Comparison of ENCODE assay signal across 8 cellular contexts in the genomic region with DNA sequence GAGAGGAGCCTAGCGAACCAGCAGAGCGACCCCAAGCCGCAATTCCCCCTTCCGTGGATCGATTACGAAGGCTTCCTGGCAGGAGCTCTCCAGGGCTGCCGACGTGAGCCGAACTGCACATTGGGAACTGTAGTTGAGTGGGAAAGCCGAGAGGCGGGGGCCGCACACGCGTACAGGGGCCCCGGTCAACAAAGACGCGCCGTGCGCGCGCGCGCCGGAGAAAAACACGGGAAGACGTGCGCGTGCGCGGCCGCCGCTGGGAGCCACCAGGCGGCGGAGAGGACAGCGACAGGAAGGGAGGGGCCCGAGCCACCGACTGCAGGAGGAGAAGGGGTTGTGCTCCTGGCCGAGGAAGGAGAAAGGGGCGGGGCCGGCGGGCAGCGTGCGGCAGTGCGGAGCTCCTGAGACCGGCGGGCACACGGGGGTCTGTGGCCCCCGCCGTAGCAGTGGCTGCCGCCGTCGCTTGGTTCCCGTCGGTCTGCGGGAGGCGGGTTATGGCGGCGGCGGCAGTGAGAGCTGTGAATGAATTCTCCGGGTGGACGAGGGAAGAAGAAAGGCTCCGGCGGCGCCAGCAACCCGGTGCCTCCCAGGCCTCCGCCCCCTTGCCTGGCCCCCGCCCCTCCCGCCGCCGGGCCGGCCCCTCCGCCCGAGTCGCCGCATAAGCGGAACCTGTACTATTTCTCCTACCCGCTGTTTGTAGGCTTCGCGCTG. TPM values are rescaled to one million over a fixed set of nuclear protein-coding genes. Genes with fewer than 3 reads are reported as not detected.
DNase-seq lines count a peak whose midpoint lies in the region; ATAC-seq, FAIRE-seq and TF ChIP-seq lines count a peak whose summit lies in the region.

A gene with protein sequence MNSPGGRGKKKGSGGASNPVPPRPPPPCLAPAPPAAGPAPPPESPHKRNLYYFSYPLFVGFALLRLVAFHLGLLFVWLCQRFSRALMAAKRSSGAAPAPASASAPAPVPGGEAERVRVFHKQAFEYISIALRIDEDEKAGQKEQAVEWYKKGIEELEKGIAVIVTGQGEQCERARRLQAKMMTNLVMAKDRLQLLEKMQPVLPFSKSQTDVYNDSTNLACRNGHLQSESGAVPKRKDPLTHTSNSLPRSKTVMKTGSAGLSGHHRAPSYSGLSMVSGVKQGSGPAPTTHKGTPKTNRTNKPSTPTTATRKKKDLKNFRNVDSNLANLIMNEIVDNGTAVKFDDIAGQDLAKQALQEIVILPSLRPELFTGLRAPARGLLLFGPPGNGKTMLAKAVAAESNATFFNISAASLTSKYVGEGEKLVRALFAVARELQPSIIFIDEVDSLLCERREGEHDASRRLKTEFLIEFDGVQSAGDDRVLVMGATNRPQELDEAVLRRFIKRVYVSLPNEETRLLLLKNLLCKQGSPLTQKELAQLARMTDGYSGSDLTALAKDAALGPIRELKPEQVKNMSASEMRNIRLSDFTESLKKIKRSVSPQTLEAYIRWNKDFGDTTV (plus strand): TSS at position 247 of the 711 bp plus-strand sequence. CDS start 276 bp downstream, at position 523.

- H3K9ac ChIP-seq in IMR-90 (ENCODE audit: low read depth, low read length) (peak within 1 kb of the TSS; percentile 94), endothelial cell of umbilical vein (replicated peaks; ENCODE audit: extremely low read depth, insufficient read depth, low read length) (peak within 1 kb of the TSS; percentile 78)

- peak within 1 kb of the TSS; percentile 64 for H2BK5ac ChIP-seq in IMR-90 (ENCODE audit: low read depth, low read length, poor library complexity, severe bottlenecking)

- peak within 1 kb of the TSS; percentile 9; the same call in 1 of the 2 replicates for H2BK20ac ChIP-seq in IMR-90 (ENCODE audit: low read depth, low read length)

- BruUV-seq in IMR-90 (replicated peaks; lab: Mats Ljungman, UMichigan) (no TSS peak), OCI-LY7 (replicated peaks; lab: Mats Ljungman, UMichigan) (no TSS peak), endothelial cell of umbilical vein (replicated peaks; lab: Mats Ljungman, UMichigan) (no TSS peak)

- in situ Hi-C loops in IMR-90 (cut with MboI; ENCODE audit: low sequenced_read_pairs): no loop called here

- H3K27ac ChIP-seq in IMR-90 (ENCODE audit: insufficient read depth, low read length) (peak within 1 kb of the TSS; percentile 75), OCI-LY7 (ENCODE audit: low read depth, low read length, poor library complexity, severe bottlenecking) (peak within 1 kb of the TSS; percentile 89), endothelial cell of umbilical vein (ENCODE audit: insufficient read depth, low read depth, low read length) (peak within 1 kb of the TSS; percentile 64)

- DNase-seq in DMS153 (lab: John Stamatoyannopoulos, UW) (peak; percentile 98), IMR-90 (peak; percentile 95), OCI-LY7 (ENCODE audit: low spot score) (peak; percentile 98), activated T-cell treated with anti-CD3 and anti-CD28 coated beads for 1 hour (ENCODE audit: low read depth) (peak; percentile 95), endothelial cell of umbilical vein (ENCODE audit: low read depth, low spot score) (peak; percentile 99), midbrain (lab: John Stamatoyannopoulos, UW) (peak; percentile 97)
- peak; percentile 91 to 93 for DNase-seq in stimulated activated CD8-positive, alpha-beta memory T cell treated with anti-CD3 and anti-CD28 coated beads, Interleukin-2, amount 100 ng/mL, for 1 hour (ENCODE audit: low read depth in 2 of 2)

- WGBS in IMR-90 (ENCODE audit: extremely low coverage in 2 of 2, insufficient read length in 1 of 2), 2 experiments: 0% methylated on average over 8 of the region's 79 CpGs; no CpG with 5 or more reads in 1 of the 2 experiments

- peak within 1 kb of the TSS; percentile 95 for H3K14ac ChIP-seq in IMR-90 (replicated peaks; ENCODE audit: low read depth, low read length)

- H2AK5ac ChIP-seq in IMR-90 (ENCODE audit: low read depth, low read length): peak within 1 kb of the TSS; percentile 15; the same call in 1 of the 2 replicates

- H3K4me1 ChIP-seq in IMR-90 (ENCODE audit: control insufficient read depth, insufficient read depth, low read length) (peaks cover 2% of the 10 kb centered on the region; the same call in 1 of the 2 replicates), OCI-LY7 (ENCODE audit: insufficient read depth, low read length, poor library complexity, severe bottlenecking) (peaks cover 33% of the 10 kb centered on the region), endothelial cell of umbilical vein (ENCODE audit: control insufficient read depth, extremely low read depth, insufficient read depth, low read length) (peaks cover 21% of the 10 kb centered on the region)

- H3K4me2 ChIP-seq in IMR-90 (ENCODE audit: low read depth, low read length) (peak within 1 kb of the TSS; percentile 100), OCI-LY7 (ENCODE audit: low read length) (peak within 1 kb of the TSS; percentile 99), endothelial cell of umbilical vein (ENCODE audit: insufficient read depth, low read length) (peak within 1 kb of the TSS; percentile 95)

- H4K8ac ChIP-seq in IMR-90 (ENCODE audit: low read depth in 2 of 2, low read length in 2 of 2): peak within 1 kb of the TSS; percentile 25 to 85; a peak in 3 of 4 replicates

- H3K79me2 ChIP-seq in OCI-LY7 (ENCODE audit: insufficient read depth, low read depth, low read length): peaks cover 30% of the 10 kb centered on the region
- H3K79me2 ChIP-seq in endothelial cell of umbilical vein (ENCODE audit: control insufficient read depth, insufficient read depth, low read length): peaks cover 8% of the 10 kb centered on the region

- peak; percentile 97 for FAIRE-seq in endothelial cell of umbilical vein (lab: Jason Lieb, UNC)

- no peak; the same call in 1 of the 2 replicates for TF ChIP-seq POLR2A in IMR-90 (IDR thresholded peaks at IDR 0.05; ENCODE audit: low read depth, low read length)
- TF ChIP-seq POLR2A in endothelial cell of umbilical vein (IDR thresholded peaks at IDR 0.05; ENCODE audit: low read depth, low read length): peak; percentile 93

- CTCF ChIA-PET in IMR-90 (lab: Yijun Ruan, JAX): interaction anchor here (1.1 to 1.4 kb wide), 2 partner anchors 9 to 17 kb away, joined by 3 read pairs; no protein-coding TSS in a partner anchor
- CTCF ChIA-PET in OCI-LY7 (lab: Charles Lee; ENCODE audit: unreplicated experiment): interaction anchor here (0.7 kb wide), 2 partner anchors 24 to 996 kb away, joined by 3 read pairs; a partner anchor contains a TSS
- CTCF ChIA-PET in endothelial cell of umbilical vein (lab: Charles Lee): interaction anchor here (0.7 to 3.8 kb wide), 9 partner anchors 8 to 102 kb away, joined by 3 to 42 read pairs (median 4); a partner anchor contains a TSS

- POLR2A ChIA-PET in IMR-90 (lab: Charles Lee; ENCODE audit: unreplicated experiment): interaction anchor here (0.7 kb wide), 1 partner anchor 52 kb away, joined by 4 read pairs; a partner anchor contains a TSS
- POLR2A ChIA-PET in OCI-LY7 (lab: Charles Lee): interaction anchor here (0.5 to 3.9 kb wide), 12 partner anchors 9 to 1798 kb away, joined by 3 to 52 read pairs (median 6); a partner anchor contains a TSS
- POLR2A ChIA-PET in endothelial cell of umbilical vein (lab: Charles Lee): interaction anchor here (0.6 to 2.0 kb wide), 8 partner anchors 10 to 285 kb away, joined by 3 to 17 read pairs (median 4); a partner anchor contains a TSS

- no peaks in the 10 kb centered on the region; the same call in 1 of the 2 replicates for H3K9me1 ChIP-seq in IMR-90 (ENCODE audit: insufficient read depth, low read length)
- no peaks in the 10 kb centered on the region for H3K9me1 ChIP-seq in endothelial cell of umbilical vein (replicated peaks; ENCODE audit: control insufficient read depth, extremely low read depth, insufficient read depth, low read length)

- H4K91ac ChIP-seq in IMR-90 (ENCODE audit: insufficient read depth, low read depth, low read length): peak within 1 kb of the TSS; percentile 50; the same call in 1 of the 2 replicates

- H3K4me3 ChIP-seq in IMR-90 (ENCODE audit: insufficient read depth, low read depth, low read length): peak within 1 kb of the TSS; percentile 58
- peak within 1 kb of the TSS; percentile 85 for H3K4me3 ChIP-seq in OCI-LY7 (ENCODE audit: low read depth, low read length, poor library complexity, severe bottlenecking)
- peak within 1 kb of the TSS; percentile 61 to 84 (median 80) for H3K4me3 ChIP-seq in endothelial cell of umbilical vein (replicated peaks in 1 of 3; ENCODE audit: insufficient read depth in 1 of 3, low read depth in 1 of 3, low read length in 3 of 3)

- peak within 1 kb of the TSS; percentile 82 for H3K23ac ChIP-seq in IMR-90 (ENCODE audit: low read depth, low read length)

- TF ChIP-seq RAD21 in IMR-90 (IDR thresholded peaks at IDR 0.05; ENCODE audit: low read length): peak; percentile 27; the same call in 1 of the 2 replicates

- H2BK120ac ChIP-seq in IMR-90 (ENCODE audit: low read depth, low read length): peak within 1 kb of the TSS; percentile 58; the same call in 1 of the 2 replicates

- ATAC-seq in GM21528 (IDR thresholded peaks at IDR 0.05; ENCODE audit: low FRiP score, unreplicated experiment) (peak; percentile 97), IMR-90 (ENCODE audit: low read depth) (peak; percentile 94)

- peak within 1 kb of the TSS; percentile 82 for H3K4ac ChIP-seq in IMR-90 (ENCODE audit: low read depth, low read length)

- no peaks in the 10 kb centered on the region for H4K20me1 ChIP-seq in IMR-90 (ENCODE audit: insufficient read depth, low read length)
- no peaks in the 10 kb centered on the region for H4K20me1 ChIP-seq in OCI-LY7 (ENCODE audit: insufficient read depth, low read length)
- no peaks in the 10 kb centered on the region for H4K20me1 ChIP-seq in endothelial cell of umbilical vein (replicated peaks; ENCODE audit: control insufficient read depth, extremely low read depth, insufficient read depth, low read length)

- peak within 1 kb of the TSS; percentile 70 for H4K5ac ChIP-seq in IMR-90 (ENCODE audit: low read depth, low read length)

- 0 out of 2 replicates have a peak within 1 kb of the TSS, but pooled peaks have one; percentile 7 for H3K18ac ChIP-seq in IMR-90 (ENCODE audit: low read depth, low read length)

- H2AK9ac ChIP-seq in IMR-90 (replicated peaks; ENCODE audit: low read depth, low read length, poor library complexity): peak within 1 kb of the TSS; percentile 86

- H3K79me1 ChIP-seq in IMR-90 (ENCODE audit: low read depth in 1 of 2, low read length in 2 of 2): peaks cover 0 to 22% of the 10 kb centered on the region in 2 experiments; a peak in 2 of 4 replicates

- peak within 1 kb of the TSS; percentile 3; the same call in 1 of the 3 replicates for H2BK15ac ChIP-seq in IMR-90 (ENCODE audit: low read depth, low read length)

- no peaks in the 10 kb centered on the region for H3K9me3 ChIP-seq in IMR-90 (ENCODE audit: control insufficient read depth, insufficient read depth, low read length)
- no peaks in the 10 kb centered on the region for H3K9me3 ChIP-seq in OCI-LY7 (ENCODE audit: low read length)
- no peaks in the 10 kb centered on the region for H3K9me3 ChIP-seq in endothelial cell of umbilical vein (replicated peaks; ENCODE audit: control insufficient read depth, insufficient read depth, low read length)

- dilution Hi-C loops in IMR-90 (cut with HindIII; ENCODE audit: low sequenced_read_pairs, unreplicated experiment) (no loop called here), endothelial cell of umbilical vein (cut with MboI; ENCODE audit: extremely low pct_ligation_motif_present, low sequenced_read_pairs) (no loop called here)

- H3K9me2 ChIP-seq in OCI-LY7 (ENCODE audit: insufficient read depth, low read length): no peaks in the 10 kb centered on the region

- peak within 1 kb of the TSS; percentile 94 for H3K56ac ChIP-seq in IMR-90 (ENCODE audit: extremely low read depth, insufficient read depth, low read length)

- no peaks in the 10 kb centered on the region for H3K27me3 ChIP-seq in IMR-90 (ENCODE audit: control insufficient read depth, insufficient read depth, low read length)
- no peaks in the 10 kb centered on the region for H3K27me3 ChIP-seq in endothelial cell of umbilical vein (ENCODE audit: control insufficient read depth in 2 of 2, insufficient read depth in 2 of 2, low read length in 2 of 2)

- intact Hi-C loops in IMR-90 (cut with micrococcal nuclease): loop anchor here (1.0 to 2.0 kb wide), 3 partner anchors 23 to 73 kb away; no protein-coding TSS in a partner anchor
- intact Hi-C loops in OCI-LY7 (cut with micrococcal nuclease; ENCODE audit: unreplicated experiment): loop anchor here (1.0 to 5.0 kb wide), 5 partner anchors 15 to 1534 kb away; a partner anchor contains a TSS
- intact Hi-C loops in endothelial cell of umbilical vein (cut with micrococcal nuclease): loop anchor here (1.0 to 5.0 kb wide), 6 partner anchors 24 to 294 kb away; a partner anchor contains a TSS

- peak within 1 kb of the TSS; percentile 97 for H2AFZ ChIP-seq in IMR-90 (replicated peaks; ENCODE audit: low read length, poor library complexity)
- H2AFZ ChIP-seq in OCI-LY7 (ENCODE audit: low read length): peak within 1 kb of the TSS; percentile 98
- H2AFZ ChIP-seq in endothelial cell of umbilical vein (ENCODE audit: low read depth, low read length): peak within 1 kb of the TSS; percentile 96

- H3K36me3 ChIP-seq in IMR-90 (ENCODE audit: control insufficient read depth, insufficient read depth, low read length): peaks cover 2% of the 10 kb centered on the region; the same call in 1 of the 2 replicates
- no peaks in the 10 kb centered on the region for H3K36me3 ChIP-seq in OCI-LY7 (ENCODE audit: insufficient read depth, low read length)
- H3K36me3 ChIP-seq in endothelial cell of umbilical vein (ENCODE audit: control insufficient read depth in 2 of 2, extremely low read depth in 1 of 2, insufficient read depth in 2 of 2, low read length in 2 of 2): no peaks in the 10 kb centered on the region

- peak; percentile 51 for TF ChIP-seq CTCF in IMR-90 (conservative IDR thresholded peaks at IDR 0.05; ENCODE audit: low read depth, low read length)
- TF ChIP-seq CTCF in OCI-LY7 (conservative IDR thresholded peaks at IDR 0.05; ENCODE audit: low read length): peak; percentile 48
- TF ChIP-seq CTCF in endothelial cell of umbilical vein (IDR thresholded peaks at IDR 0.05; ENCODE audit: extremely low read depth in 1 of 2, insufficient read depth in 1 of 2, low read depth in 1 of 2, low read length in 2 of 2): peak; percentile 38 to 56

RNA-seq across cellular contexts. Expression of the gene that starts here (rescaled TPM):
- total RNA-seq in IMR-90 (2012; rRNA removed): 14.5 and 21.1 TPM in 2 replicates
- polyA plus RNA-seq in IMR-90 (2012; rRNA removed): 4.8 and 5.3 TPM in 2 replicates
- polyA plus RNA-seq in IMR-90 (2012; cell fraction: cytosol; rRNA removed): 1.2 and 2.2 TPM in 2 replicates
- 0.72 and 3.0 TPM in 2 replicates for polyA plus RNA-seq in IMR-90 (2012; cell fraction: nucleus; rRNA removed; ENCODE audit: low replicate concordance)
- 24.5 and 26.4 TPM in 2 replicates for total RNA-seq in OCI-LY7 (2014; rRNA removed; shearing (Covaris generic))
- 30.0 and 33.6 TPM in 2 replicates for total RNA-seq in OCI-LY7 (2022)
- 23.0 and 24.9 TPM in 2 replicates for total RNA-seq in endothelial cell of umbilical vein
- polyA plus RNA-seq in endothelial cell of umbilical vein: 3.6 and 4.7 TPM in 2 replicates
- polyA plus RNA-seq in endothelial cell of umbilical vein (2011; cell fraction: cytosol; rRNA removed): 6.8 and 7.1 TPM in 2 replicates
- polyA plus RNA-seq in endothelial cell of umbilical vein (2011; cell fraction: nucleus; rRNA removed): 6.4 and 7.4 TPM in 2 replicates
- polyA plus RNA-seq in endothelial cell of umbilical vein (2012): 15.0 and 15.3 TPM in 2 replicates
- polyA minus RNA-seq in endothelial cell of umbilical vein: 13.5 and 13.9 TPM in 2 replicates
- 12.6 TPM for polyA minus RNA-seq in endothelial cell of umbilical vein (2011; cell fraction: cytosol; rRNA and poly(A)+ RNA removed)
- polyA minus RNA-seq in endothelial cell of umbilical vein (2011; cell fraction: nucleus; rRNA and poly(A)+ RNA removed): 14.5 and 16.6 TPM in 2 replicates

Comparison
In these comparisons a context has a peak if more than half of its experiments do, and no peak if none do; other contexts are left out.
1. Peak in every context shown above with its lines: DNase-seq, ATAC-seq, H3K4me3 ChIP-seq and H3K27ac ChIP-seq.